2 cellular contexts compared by ENCODE assay signal in genomic region chr12:47715877-47716548, GRCh38.
TF ChIP-seq lines count a peak whose summit lies in the region.

No MANE protein-coding gene starts in this region.

TF ChIP-seq in liver, 16 proteins besides CTCF, POLR2A, EP300 and RAD21:
- TF ChIP-seq JUND (IDR thresholded peaks at IDR 0.05) (no peak), MAX (IDR thresholded peaks at IDR 0.05) (no peak)
TF ChIP-seq in liver: peak in this region for 0.

TF ChIP-seq in HepG2, 621 proteins besides CTCF, POLR2A, EP300 and RAD21:
- TF ChIP-seq HMG20A (CRISPR knock-in tag; IDR thresholded peaks at IDR 0.05; ENCODE audit: borderline replicate concordance), result no peak
- TF ChIP-seq, protein P1, sequence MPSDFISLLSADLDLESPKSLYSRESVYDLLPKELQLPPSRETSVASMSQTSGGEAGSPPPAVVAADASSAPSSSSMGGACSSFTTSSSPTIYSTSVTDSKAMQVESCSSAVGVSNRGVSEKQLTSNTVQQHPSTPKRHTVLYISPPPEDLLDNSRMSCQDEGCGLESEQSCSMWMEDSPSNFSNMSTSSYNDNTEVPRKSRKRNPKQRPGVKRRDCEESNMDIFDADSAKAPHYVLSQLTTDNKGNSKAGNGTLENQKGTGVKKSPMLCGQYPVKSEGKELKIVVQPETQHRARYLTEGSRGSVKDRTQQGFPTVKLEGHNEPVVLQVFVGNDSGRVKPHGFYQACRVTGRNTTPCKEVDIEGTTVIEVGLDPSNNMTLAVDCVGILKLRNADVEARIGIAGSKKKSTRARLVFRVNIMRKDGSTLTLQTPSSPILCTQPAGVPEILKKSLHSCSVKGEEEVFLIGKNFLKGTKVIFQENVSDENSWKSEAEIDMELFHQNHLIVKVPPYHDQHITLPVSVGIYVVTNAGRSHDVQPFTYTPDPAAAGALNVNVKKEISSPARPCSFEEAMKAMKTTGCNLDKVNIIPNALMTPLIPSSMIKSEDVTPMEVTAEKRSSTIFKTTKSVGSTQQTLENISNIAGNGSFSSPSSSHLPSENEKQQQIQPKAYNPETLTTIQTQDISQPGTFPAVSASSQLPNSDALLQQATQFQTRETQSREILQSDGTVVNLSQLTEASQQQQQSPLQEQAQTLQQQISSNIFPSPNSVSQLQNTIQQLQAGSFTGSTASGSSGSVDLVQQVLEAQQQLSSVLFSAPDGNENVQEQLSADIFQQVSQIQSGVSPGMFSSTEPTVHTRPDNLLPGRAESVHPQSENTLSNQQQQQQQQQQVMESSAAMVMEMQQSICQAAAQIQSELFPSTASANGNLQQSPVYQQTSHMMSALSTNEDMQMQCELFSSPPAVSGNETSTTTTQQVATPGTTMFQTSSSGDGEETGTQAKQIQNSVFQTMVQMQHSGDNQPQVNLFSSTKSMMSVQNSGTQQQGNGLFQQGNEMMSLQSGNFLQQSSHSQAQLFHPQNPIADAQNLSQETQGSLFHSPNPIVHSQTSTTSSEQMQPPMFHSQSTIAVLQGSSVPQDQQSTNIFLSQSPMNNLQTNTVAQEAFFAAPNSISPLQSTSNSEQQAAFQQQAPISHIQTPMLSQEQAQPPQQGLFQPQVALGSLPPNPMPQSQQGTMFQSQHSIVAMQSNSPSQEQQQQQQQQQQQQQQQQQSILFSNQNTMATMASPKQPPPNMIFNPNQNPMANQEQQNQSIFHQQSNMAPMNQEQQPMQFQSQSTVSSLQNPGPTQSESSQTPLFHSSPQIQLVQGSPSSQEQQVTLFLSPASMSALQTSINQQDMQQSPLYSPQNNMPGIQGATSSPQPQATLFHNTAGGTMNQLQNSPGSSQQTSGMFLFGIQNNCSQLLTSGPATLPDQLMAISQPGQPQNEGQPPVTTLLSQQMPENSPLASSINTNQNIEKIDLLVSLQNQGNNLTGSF (CRISPR knock-in tag; IDR thresholded peaks at IDR 0.05), result no peak
- TF ChIP-seq, protein P2, sequence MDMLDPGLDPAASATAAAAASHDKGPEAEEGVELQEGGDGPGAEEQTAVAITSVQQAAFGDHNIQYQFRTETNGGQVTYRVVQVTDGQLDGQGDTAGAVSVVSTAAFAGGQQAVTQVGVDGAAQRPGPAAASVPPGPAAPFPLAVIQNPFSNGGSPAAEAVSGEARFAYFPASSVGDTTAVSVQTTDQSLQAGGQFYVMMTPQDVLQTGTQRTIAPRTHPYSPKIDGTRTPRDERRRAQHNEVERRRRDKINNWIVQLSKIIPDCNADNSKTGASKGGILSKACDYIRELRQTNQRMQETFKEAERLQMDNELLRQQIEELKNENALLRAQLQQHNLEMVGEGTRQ (IDR thresholded peaks at IDR 0.05; ENCODE audit: low read depth, low read length), result no peak
- TF ChIP-seq, protein P2 (CRISPR knock-in tag; IDR thresholded peaks at IDR 0.05; ENCODE audit: borderline replicate concordance), result no peak
